Comparison of ENCODE assay signal across 11 cellular contexts in genomic region chr13:29435125-29435911, GRCh38.
DNase-seq lines count a peak whose midpoint lies in the region; ATAC-seq and TF ChIP-seq lines count a peak whose summit lies in the region.
"Had no signal": no experiment of that assay in that cellular context is flagged by ENCODE, and none has a peak within 500 bp of the region (broad histone marks: within the 10 kb centered on the region; RNA-seq: fewer than 3 reads in every experiment).

No MANE protein-coding gene starts in this region.

- CTCF ChIA-PET in RWPE1 (lab: Yijun Ruan, JAX): interaction anchor here (0.8 to 1.0 kb wide), 2 partner anchors 8 to 12 kb away, joined by 3 to 5 read pairs; no protein-coding TSS in a partner anchor

- H3K27ac ChIP-seq in RWPE1: peak overlapping the region; percentile 77

- no peak for ATAC-seq in GM18870 (IDR thresholded peaks at IDR 0.05; ENCODE audit: unreplicated experiment)
- ATAC-seq: HCT116 had no signal

- peak; percentile 49 for DNase-seq in G401 (ENCODE audit: low spot score)
- DNase-seq in RWPE1 (ENCODE audit: low spot score): peak; percentile 56
- DNase-seq in foreskin fibroblast: peak; percentile 82
- DNase-seq in renal cortical epithelial cell (ENCODE audit: low read depth): peak; percentile 14
- no peak for DNase-seq in iPS-NIHi7 (ENCODE audit: extremely low spot score)
- DNase-seq in activated CD8-positive, alpha-beta memory T cell treated with anti-CD3 and anti-CD28 coated beads for 24 hours: no peak
- no peak for DNase-seq in KBM-7
- DNase-seq: stimulated activated CD4-positive, alpha-beta T cell treated with anti-CD3 and anti-CD28 coated beads, Interleukin-2, amount 100 ng/mL, for 48 hours; T-helper 1 cell had no signal

- no peak overlapping the region for H3K4me3 ChIP-seq in foreskin fibroblast (ENCODE audit: low read depth in 1 of 2, low read length in 2 of 2)

- in situ Hi-C loops in G401 (cut with HindIII; ENCODE audit: low sequenced_read_pairs): no loop called here
- in situ Hi-C loops in KBM-7 (cut with MboI; ENCODE audit: low pct_unique_long_range_greater_than_20kb, low sequenced_read_pairs): no loop called here

- POLR2A ChIA-PET in RWPE1 (lab: Yijun Ruan, JAX; ENCODE audit: low non-redundant PET): no interaction called here

- TF ChIP-seq CTCF in RWPE1 (conservative IDR thresholded peaks at IDR 0.05; ENCODE audit: low read depth): no peak
- no peak for TF ChIP-seq CTCF in foreskin fibroblast (IDR thresholded peaks at IDR 0.05; ENCODE audit: low read depth, low read length)

Comparison
In these comparisons a context has a peak if more than half of its experiments do, and no peak if none do; other contexts are left out.
1. DNase-seq: peak in G401 (single experiment), RWPE1 (single experiment), foreskin fibroblast (2 of 2) and renal cortical epithelial cell (single experiment); none in iPS-NIHi7 (single experiment), activated CD8-positive, alpha-beta memory T cell treated with anti-CD3 and anti-CD28 coated beads for 24 hours (single experiment) and KBM-7 (single experiment).